Comparison of ENCODE assay signal across 26 cellular contexts in genomic region chr9:4223434-4223833, GRCh38.
"Had no signal": no experiment of that assay in that cellular context is flagged by ENCODE, and none has a peak within 500 bp of the region (broad histone marks: within the 10 kb centered on the region; RNA-seq: fewer than 3 reads in every experiment).

No MANE protein-coding gene starts in this region.

- H3K36me3 Mint-ChIP-seq: activated CD8-positive, alpha-beta memory T cell treated with anti-CD3 and anti-CD28 coated beads, Interleukin-2, amount 10 ng/mL, durations not matched to agents 7 days and 5 days had no signal

- H3K36me3 ChIP-seq: SJSA1 had no signal

- H3K4me3 Mint-ChIP-seq: activated B cell treated with CpG ODN at 0.5 μM for 24 hours; activated CD4-positive, alpha-beta T cell treated with anti-CD3 and anti-CD28 coated beads, Interleukin-2, amount 10 ng/mL, durations not matched to agents 24 days and 14 days; activated CD8-positive, alpha-beta memory T cell treated with anti-CD3 and anti-CD28 coated beads, Interleukin-2, amount 10 ng/mL, durations not matched to agents 7 days and 5 days; activated naive CD4-positive, alpha-beta T cell treated with anti-CD3 and anti-CD28 coated beads, Interleukin-2, amount 50 U/mL, for 24 hours; activated T-cell treated with anti-CD3 and anti-CD28 coated beads, Interleukin-2, amount 50 U/mL, for 24 hours; activated T-helper 1 cell treated with anti-CD3 and anti-CD28 coated beads, Interleukin-12 subunit alpha, Interleukin-12 subunit beta, Interleukin-2, Interleukin-4 antibody, amounts not matched to agents 30 ng/mL and 10 ng/mL and 1 ng/mL, durations not matched to agents 14 hours and 24 hours and 36 hours; central memory CD8-positive, alpha-beta T cell had no signal

- H3K9me3 ChIP-seq: body of pancreas, SJSA1 had no signal

- H3K27ac Mint-ChIP-seq: activated B cell treated with CpG ODN at 0.5 μM for 24 hours; activated CD4-positive, alpha-beta T cell treated with anti-CD3 and anti-CD28 coated beads, Interleukin-2, amount 10 ng/mL, durations not matched to agents 24 days and 14 days; activated CD8-positive, alpha-beta memory T cell treated with anti-CD3 and anti-CD28 coated beads, Interleukin-2, amount 10 ng/mL, durations not matched to agents 7 days and 5 days; activated T-helper 1 cell treated with anti-CD3 and anti-CD28 coated beads, Interleukin-12 subunit alpha, Interleukin-12 subunit beta, Interleukin-2, Interleukin-4 antibody, amounts not matched to agents 30 ng/mL and 10 ng/mL and 1 ng/mL, durations not matched to agents 14 hours and 24 hours and 36 hours had no signal

- H3K27me3 ChIP-seq: body of pancreas, SJSA1 had no signal

- H3K4me3 ChIP-seq: body of pancreas, SJSA1 had no signal

- H3K4me1 Mint-ChIP-seq: activated B cell treated with CpG ODN at 0.5 μM for 24 hours; activated CD8-positive, alpha-beta memory T cell treated with anti-CD3 and anti-CD28 coated beads, Interleukin-2, amount 10 ng/mL, durations not matched to agents 7 days and 5 days; central memory CD8-positive, alpha-beta T cell had no signal

- H3K4me1 ChIP-seq: body of pancreas had no signal

- ATAC-seq: activated CD8-positive, alpha-beta memory T cell treated with anti-CD3 and anti-CD28 coated beads, Interleukin-2, amount 10 ng/mL, durations not matched to agents 7 days and 5 days; body of pancreas; SK-N-SH treated with all-trans-retinoic acid at 6 μM for 48 hours had no signal

- H3K27ac ChIP-seq: SJSA1 had no signal

- H3K27me3 Mint-ChIP-seq: activated B cell treated with CpG ODN at 0.5 μM for 24 hours; activated naive CD4-positive, alpha-beta T cell treated with anti-CD3 and anti-CD28 coated beads, Interleukin-2, amount 50 U/mL, for 24 hours had no signal

- H3K9me3 Mint-ChIP-seq: activated B cell treated with CpG ODN at 0.5 μM for 24 hours; activated CD4-positive, alpha-beta T cell treated with anti-CD3 and anti-CD28 coated beads, Interleukin-2, amount 10 ng/mL, durations not matched to agents 24 days and 14 days had no signal

- DNase-seq: activated B cell treated with CpG ODN at 0.5 μM for 24 hours; activated CD4-positive, alpha-beta T cell treated with anti-CD3 and anti-CD28 coated beads for 1 hour; activated CD4-positive, alpha-beta T cell treated with anti-CD3 and anti-CD28 coated beads, Interleukin-2, amount 10 ng/mL, durations not matched to agents 24 days and 14 days; activated CD4-positive, alpha-beta T cell treated with anti-CD3 and anti-CD28 coated beads, Interleukin-2, amount 50 U/mL, for 48 hours; activated CD8-positive, alpha-beta memory T cell treated with anti-CD3 and anti-CD28 coated beads, Interleukin-2, amount 10 ng/mL, durations not matched to agents 7 days and 5 days; activated effector memory CD4-positive, alpha-beta T cell treated with Interleukin-2 at 50 U/mL for 16 hours; activated naive CD4-positive, alpha-beta T cell; activated T-cell treated with anti-CD3 and anti-CD28 coated beads, Interleukin-2, amount 50 U/mL, for 24 hours; aorta; body of pancreas; Karpas-422; MM.1S; NCI-H1105 treated with DMSO at 0.1 percent for 48 hours; NCI-H1436 treated with DMSO at 0.1 percent for 48 hours; NCI-H187; NCI-H2081; NCI-H510A treated with DMSO at 0.1 percent for 48 hours; NCI-H69; NK-92 treated with Interleukin-12 subunit alpha and Interleukin-12 subunit beta, amount 100 ng/mL, for 24 hours; SHP77; SW 1271 had no signal
